ENCODE assay signal across 13 cellular contexts in the genomic region with DNA sequence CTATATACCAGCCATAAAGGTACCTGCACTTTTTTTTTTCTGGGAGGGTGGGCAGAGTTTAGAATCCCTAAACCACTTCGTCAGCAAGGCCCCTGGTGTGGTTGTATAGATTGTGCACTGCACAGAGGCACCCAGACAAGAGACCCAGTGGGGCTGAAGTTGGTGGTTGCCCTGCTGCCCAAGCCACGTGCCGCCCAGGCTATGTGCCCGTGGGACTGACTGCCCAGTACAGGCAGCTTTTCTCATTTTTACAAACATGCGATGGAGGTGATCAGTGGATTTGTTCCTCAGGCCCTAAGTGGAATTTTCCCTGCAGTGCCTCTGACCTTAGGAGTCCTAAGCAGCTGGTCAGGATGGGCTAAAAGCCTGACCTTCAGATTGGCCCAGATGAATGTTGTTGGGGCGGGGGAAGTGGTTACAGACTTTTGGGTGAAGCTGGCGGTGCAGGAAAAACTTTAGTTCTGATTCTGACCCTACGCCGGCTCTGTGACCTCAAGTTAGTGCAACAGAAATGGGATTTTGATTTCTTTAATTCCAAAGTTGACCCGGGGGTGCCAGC. TPM values are rescaled to one million over a fixed set of nuclear protein-coding genes. Genes with fewer than 3 reads are reported as not detected.
DNase-seq lines count a peak whose midpoint lies in the region; ATAC-seq and TF ChIP-seq lines count a peak whose summit lies in the region.
"Had no signal": no experiment of that assay in that cellular context is flagged by ENCODE, and none has a peak within 500 bp of the region (broad histone marks: within the 10 kb centered on the region; RNA-seq: fewer than 3 reads in every experiment).

No MANE protein-coding gene starts in this region.

- H3K27me3 ChIP-seq in parathyroid adenoma (ENCODE audit: control insufficient read depth, insufficient read depth, low read length): no peaks in the 10 kb centered on the region
- no peaks in the 10 kb centered on the region for H3K27me3 ChIP-seq in upper lobe of left lung

- peak; percentile 29 to 34 for ATAC-seq in left cardiac atrium
- ATAC-seq in upper lobe of left lung (ENCODE audit: low FRiP score in 2 of 2): peak in 1 of 2 donors; percentile 4
- no peak for ATAC-seq in stimulated activated effector memory CD8-positive, alpha-beta T cell treated with anti-CD3 and anti-CD28 coated beads, Interleukin-12 subunit alpha, Interleukin-12 subunit beta, amount 100 ng/mL, for 72 hours
- ATAC-seq: stimulated activated memory B cell treated with anti-CD40 and anti-IgM and Interleukin-4, amounts not matched to agents 10 μg/mL and 1 μg/mL and 100 μg/mL, for 72 hours had no signal

- H3K9me3 ChIP-seq in parathyroid adenoma (ENCODE audit: control insufficient read depth, low read length): no peaks in the 10 kb centered on the region
- H3K9me3 ChIP-seq in upper lobe of left lung: no peaks in the 10 kb centered on the region

- H3K27ac Mint-ChIP-seq in brain: peak overlapping the region in 3 of 5 experiments; percentile 45 to 91 (median 84)
- H3K27ac Mint-ChIP-seq in stimulated activated effector memory CD8-positive, alpha-beta T cell treated with anti-CD3 and anti-CD28 coated beads, Interleukin-12 subunit alpha, Interleukin-12 subunit beta, amount 100 ng/mL, for 72 hours: no peak overlapping the region

- peaks cover 26% of the 10 kb centered on the region for H3K36me3 Mint-ChIP-seq in brain
- H3K36me3 Mint-ChIP-seq in stimulated activated effector memory CD8-positive, alpha-beta T cell treated with anti-CD3 and anti-CD28 coated beads, Interleukin-12 subunit alpha, Interleukin-12 subunit beta, amount 100 ng/mL, for 72 hours: no peaks in the 10 kb centered on the region

- H3K27me3 Mint-ChIP-seq in brain: no peaks in the 10 kb centered on the region
- H3K27me3 Mint-ChIP-seq: stimulated activated memory B cell treated with anti-CD40 and anti-IgM and Interleukin-4, amounts not matched to agents 10 μg/mL and 1 μg/mL and 100 μg/mL, for 72 hours had no signal

- H3K9ac ChIP-seq in parathyroid adenoma: no peak overlapping the region

- no peak overlapping the region for H2AFZ ChIP-seq in parathyroid adenoma

- H3K4me3 ChIP-seq in parathyroid adenoma (ENCODE audit: low read depth, low read length): no peak overlapping the region
- no peak overlapping the region for H3K4me3 ChIP-seq in upper lobe of left lung

- intact Hi-C loops in left cardiac atrium (cut with DNase I) (no loop called here), posterior vena cava (cut with DNase I) (no loop called here)

- WGBS in upper lobe of left lung, 2 donors: 59 to 67% methylated on average over 10 of the region's 10 CpGs

- no peak for TF ChIP-seq EP300 in upper lobe of left lung (IDR thresholded peaks at IDR 0.05)

- DNase-seq in left cardiac atrium (no peak), upper lobe of left lung (no peak), T-helper 1 cell (no peak), NCI-H345 (lab: John Stamatoyannopoulos, UW) (no peak), posterior vena cava (ENCODE audit: low spot score) (no peak)
- DNase-seq in stimulated activated effector memory CD8-positive, alpha-beta T cell treated with anti-CD3 and anti-CD28 coated beads, Interleukin-12 subunit alpha, Interleukin-12 subunit beta, amount 100 ng/mL, for 72 hours (ENCODE audit: low spot score in 2 of 2): no peak
- DNase-seq: activated T-cell treated with anti-CD3 and anti-CD28 coated beads, Interleukin-2, amount 50 U/mL, for 48 hours; AML-193; DMS153; NCI-H1092 treated with DMSO at 0.1 percent for 48 hours had no signal

- H3K36me3 ChIP-seq in parathyroid adenoma (ENCODE audit: control insufficient read depth, insufficient read depth, low read length) (no peaks in the 10 kb centered on the region), upper lobe of left lung (no peaks in the 10 kb centered on the region)

- TF ChIP-seq CTCF in brain (conservative IDR thresholded peaks at IDR 0.05): no peak
- TF ChIP-seq CTCF in parathyroid adenoma (IDR thresholded peaks at IDR 0.05): no peak
- TF ChIP-seq CTCF in upper lobe of left lung (IDR thresholded peaks at IDR 0.05): no peak

- no peak overlapping the region for H3K4me2 ChIP-seq in parathyroid adenoma (ENCODE audit: low read length)

- no peak for TF ChIP-seq POLR2A in upper lobe of left lung (IDR thresholded peaks at IDR 0.05)

- H3K4me1 ChIP-seq in parathyroid adenoma (no peaks in the 10 kb centered on the region), upper lobe of left lung (peaks cover 16 to 31% (median 25%) of the 10 kb centered on the region in 4 donors)

- H3K27ac ChIP-seq in parathyroid adenoma: peak overlapping the region; percentile 62
- peak overlapping the region; percentile 58 to 74 (median 64) for H3K27ac ChIP-seq in upper lobe of left lung

- H3K4me3 Mint-ChIP-seq in brain: no peak overlapping the region
- H3K4me3 Mint-ChIP-seq in stimulated activated effector memory CD8-positive, alpha-beta T cell treated with anti-CD3 and anti-CD28 coated beads, Interleukin-12 subunit alpha, Interleukin-12 subunit beta, amount 100 ng/mL, for 72 hours: no peak overlapping the region
- H3K4me3 Mint-ChIP-seq: stimulated activated memory B cell treated with anti-CD40 and anti-IgM and Interleukin-4, amounts not matched to agents 10 μg/mL and 1 μg/mL and 100 μg/mL, for 72 hours had no signal

- H3K9me3 Mint-ChIP-seq in brain: peaks cover 0 to 21% (median 15%) of the 10 kb centered on the region in 5 experiments
- no peaks in the 10 kb centered on the region for H3K9me3 Mint-ChIP-seq in stimulated activated effector memory CD8-positive, alpha-beta T cell treated with anti-CD3 and anti-CD28 coated beads, Interleukin-12 subunit alpha, Interleukin-12 subunit beta, amount 100 ng/mL, for 72 hours
- H3K9me3 Mint-ChIP-seq: stimulated activated memory B cell treated with anti-CD40 and anti-IgM and Interleukin-4, amounts not matched to agents 10 μg/mL and 1 μg/mL and 100 μg/mL, for 72 hours had no signal

- H3K4me1 Mint-ChIP-seq in brain: peaks cover 18% of the 10 kb centered on the region
- peaks cover under 1% of the 10 kb centered on the region for H3K4me1 Mint-ChIP-seq in stimulated activated effector memory CD8-positive, alpha-beta T cell treated with anti-CD3 and anti-CD28 coated beads, Interleukin-12 subunit alpha, Interleukin-12 subunit beta, amount 100 ng/mL, for 72 hours

- no peaks in the 10 kb centered on the region for H3K79me2 ChIP-seq in parathyroid adenoma

RNA-seq across cellular contexts. Expression of a gene that starts 34.9 kb away (rescaled TPM):
- 1.3 TPM for polyA plus RNA-seq in brain (ENCODE audit: insufficient read depth, low read depth, low replicate concordance)
- total RNA-seq in left cardiac atrium (10 to 100 TPM; 20.5 to 22.8 TPM), upper lobe of left lung (100 to 1,000 TPM in 2 of 6 donors, 10 to 100 TPM in 4; 78.6 to 176 (median 87.8) TPM), posterior vena cava (10 to 100 TPM; 28.9 to 33.5 TPM)
